19 cellular contexts compared by ENCODE assay signal in genomic region chr3:172877011-172877410, GRCh38.
DNase-seq lines count a peak whose midpoint lies in the region; ATAC-seq and TF ChIP-seq lines count a peak whose summit lies in the region.
"Had no signal": no experiment of that assay in that cellular context is flagged by ENCODE, and none has a peak within 500 bp of the region (broad histone marks: within the 10 kb centered on the region; RNA-seq: fewer than 3 reads in every experiment).

No MANE protein-coding gene starts in this region.

- H3K4me3 ChIP-seq in cardiac muscle cell (no peak overlapping the region), left lung (no peak overlapping the region), upper lobe of right lung (no peak overlapping the region), brain microvascular endothelial cell (ENCODE audit: low read depth, low read length) (no peak overlapping the region)
- H3K4me3 ChIP-seq: heart left ventricle, MG63, spleen had no signal

- in situ Hi-C loops in brain microvascular endothelial cell (cut with HindIII; ENCODE audit: low pct_ligation_motif_present, low sequenced_read_pairs), result no loop called here

- intact Hi-C loops in left ventricle myocardium superior (cut with micrococcal nuclease), result no loop called here
- intact Hi-C loops in left lung (cut with DNase I), result no loop called here
- intact Hi-C loops in upper lobe of right lung (cut with DNase I), result no loop called here

- CTCF ChIA-PET in WTC11 (lab: Charles Lee), result no interaction called here

- POLR2A ChIA-PET in WTC11 (lab: Charles Lee), result no interaction called here

- H3K27me3 ChIP-seq in cardiac muscle cell (peaks cover 6% of the 10 kb centered on the region), left lung (no peaks in the 10 kb centered on the region), upper lobe of right lung (no peaks in the 10 kb centered on the region), brain microvascular endothelial cell (replicated peaks) (no peaks in the 10 kb centered on the region)
- H3K27me3 ChIP-seq: heart left ventricle, MG63, spleen had no signal

- H3K27ac Mint-ChIP-seq in WTC11, result peak overlapping the region; percentile 43
- H3K27ac Mint-ChIP-seq: effector memory CD8-positive, alpha-beta T cell; memory B cell; natural killer cell treated with Interleukin-12 subunit alpha and Interleukin-12 subunit beta and Interleukin-15 and Interleukin-18, amount 100 ng/mL, for 72 hours; T-cell had no signal

- DNase-seq in cardiac muscle cell (ENCODE audit: low read depth in 1 of 2, low spot score in 1 of 2) (peak; percentile 44 to 88), left ventricle myocardium superior (no peak), WTC11 (ENCODE audit: low spot score) (no peak), left lung (no peak), upper lobe of right lung (no peak), brain microvascular endothelial cell (no peak)
- DNase-seq in activated CD4-positive, CD25-positive, alpha-beta regulatory T cell (lab: John Stamatoyannopoulos, UW), result no peak
- DNase-seq: amniotic stem cell; effector memory CD8-positive, alpha-beta T cell; heart left ventricle; MG63; NCI-H1694; NCI-H510A; spleen; stimulated activated CD8-positive, alpha-beta memory T cell treated with anti-CD3 and anti-CD28 coated beads, Interleukin-4, amount 100 ng/mL, for 48 hours; T-cell had no signal

- H3K4me1 ChIP-seq in cardiac muscle cell (ENCODE audit: low read depth) (peaks cover 16% of the 10 kb centered on the region), left lung (no peaks in the 10 kb centered on the region), upper lobe of right lung (no peaks in the 10 kb centered on the region)
- H3K4me1 ChIP-seq: spleen had no signal

- H3K4me1 Mint-ChIP-seq in WTC11, result peaks cover 37% of the 10 kb centered on the region
- H3K4me1 Mint-ChIP-seq: memory B cell, T-cell had no signal

- no peak overlapping the region for H3K4me3 Mint-ChIP-seq in WTC11
- H3K4me3 Mint-ChIP-seq: effector memory CD8-positive, alpha-beta T cell; memory B cell; natural killer cell treated with Interleukin-12 subunit alpha and Interleukin-12 subunit beta and Interleukin-15 and Interleukin-18, amount 100 ng/mL, for 72 hours; T-cell had no signal

- H3K27me3 Mint-ChIP-seq in WTC11 (ENCODE audit: low read depth), result peaks cover 3% of the 10 kb centered on the region; the same call in 1 of the 2 replicates
- H3K27me3 Mint-ChIP-seq: memory B cell had no signal

- peaks cover 32% of the 10 kb centered on the region for H3K9me3 Mint-ChIP-seq in WTC11

- no peaks in the 10 kb centered on the region for H3K9me3 ChIP-seq in cardiac muscle cell (ENCODE audit: low read depth)
- H3K9me3 ChIP-seq in left lung, result no peaks in the 10 kb centered on the region
- H3K9me3 ChIP-seq in upper lobe of right lung, result no peaks in the 10 kb centered on the region
- H3K9me3 ChIP-seq: MG63 had no signal

- H3K36me3 Mint-ChIP-seq in WTC11, result peaks cover 31% of the 10 kb centered on the region
- H3K36me3 Mint-ChIP-seq: natural killer cell treated with Interleukin-12 subunit alpha and Interleukin-12 subunit beta and Interleukin-15 and Interleukin-18, amount 100 ng/mL, for 72 hours; T-cell had no signal

- H3K27ac ChIP-seq in cardiac muscle cell (no peak overlapping the region), left lung (no peak overlapping the region), upper lobe of right lung (no peak overlapping the region), brain microvascular endothelial cell (no peak overlapping the region)

- H3K36me3 ChIP-seq in cardiac muscle cell (no peaks in the 10 kb centered on the region), left lung (no peaks in the 10 kb centered on the region), upper lobe of right lung (no peaks in the 10 kb centered on the region), brain microvascular endothelial cell (replicated peaks) (no peaks in the 10 kb centered on the region)
- H3K36me3 ChIP-seq: heart left ventricle, MG63, spleen had no signal

- TF ChIP-seq CTCF in cardiac muscle cell (IDR thresholded peaks at IDR 0.05; ENCODE audit: low read depth, low read length), result no peak
- TF ChIP-seq CTCF in WTC11 (IDR thresholded peaks at IDR 0.05), result no peak
- no peak for TF ChIP-seq CTCF in left lung (IDR thresholded peaks at IDR 0.05)
- no peak for TF ChIP-seq CTCF in upper lobe of right lung (IDR thresholded peaks at IDR 0.05)
- no peak for TF ChIP-seq CTCF in brain microvascular endothelial cell (IDR thresholded peaks at IDR 0.05; ENCODE audit: low read depth, low read length, missing control alignments)

- ATAC-seq in left ventricle myocardium superior (no peak), WTC11 (peak; percentile 32), left lung (peak; percentile 93), upper lobe of right lung (peak; percentile 83), GM21737 (IDR thresholded peaks at IDR 0.05; ENCODE audit: unreplicated experiment) (no peak)
- ATAC-seq: effector memory CD8-positive, alpha-beta T cell; heart left ventricle; natural killer cell treated with Interleukin-12 subunit alpha and Interleukin-12 subunit beta and Interleukin-15 and Interleukin-18, amount 100 ng/mL, for 72 hours; T-cell had no signal

TF ChIP-seq in WTC11, 78 proteins besides CTCF, POLR2A, EP300 and RAD21 (continues in another document):
- TF ChIP-seq ETV6 (CRISPR knock-in tag; IDR thresholded peaks at IDR 0.05) (no peak), ZNF532 (CRISPR knock-in tag; IDR thresholded peaks at IDR 0.05; ENCODE audit: borderline replicate concordance) (no peak), E2F4 (CRISPR knock-in tag; IDR thresholded peaks at IDR 0.05; ENCODE audit: borderline replicate concordance, low read depth) (no peak), NR3C1 (CRISPR knock-in tag; conservative IDR thresholded peaks at IDR 0.05; ENCODE audit: low read depth) (no peak), FOXP1 (CRISPR knock-in tag; IDR thresholded peaks at IDR 0.05; ENCODE audit: borderline replicate concordance) (no peak), RORB (CRISPR knock-in tag; IDR thresholded peaks at IDR 0.05) (no peak), NR1H2 (CRISPR knock-in tag; IDR thresholded peaks at IDR 0.05) (no peak), AR (CRISPR knock-in tag; IDR thresholded peaks at IDR 0.05) (no peak)

Comparison
In these comparisons a context has a peak if more than half of its experiments do, and no peak if none do; other contexts are left out.
1. DNase-seq: peak in cardiac muscle cell (2 of 2); none in left ventricle myocardium superior (single experiment), WTC11 (single experiment), left lung (0 of 2), upper lobe of right lung (single experiment), activated CD4-positive, CD25-positive, alpha-beta regulatory T cell (0 of 4) and brain microvascular endothelial cell (single experiment).
2. ATAC-seq: peak in WTC11 (single experiment), left lung (single experiment) and upper lobe of right lung (single experiment); none in left ventricle myocardium superior (single experiment) and GM21737 (single experiment).